In the genomic region with DNA sequence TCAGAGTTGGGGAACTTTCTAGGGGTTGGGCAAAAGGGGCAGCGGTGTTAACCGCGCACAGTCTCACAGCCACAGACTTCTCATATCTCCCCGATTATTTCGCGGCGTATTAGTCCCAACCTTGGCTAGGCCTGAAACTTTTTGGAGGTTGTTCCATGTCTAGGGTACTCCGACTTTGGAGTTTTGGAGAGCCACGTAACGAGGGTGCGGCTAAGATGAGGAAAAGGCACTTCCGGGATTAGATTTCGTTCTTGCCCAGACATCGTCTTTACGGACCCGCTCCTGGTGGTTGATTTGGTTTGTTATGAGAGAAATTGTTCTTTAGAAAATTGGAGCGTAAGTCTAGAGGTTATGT, we compare ENCODE assay signal across 8 cellular contexts. TPM values are rescaled to one million over a fixed set of nuclear protein-coding genes. Genes with fewer than 3 reads are reported as not detected.
DNase-seq lines count a peak whose midpoint lies in the region; ATAC-seq and TF ChIP-seq lines count a peak whose summit lies in the region.

No MANE protein-coding gene starts in this region.

- H3K4me1 ChIP-seq in BLaER1 treated with 17β-estradiol and CSF1 and Interleukin-3, amounts not matched to agents 10 nM and 100 nM: peaks cover 46 to 74% (median 57%) of the 10 kb centered on the region in 10 experiments
- H3K4me1 ChIP-seq in psoas muscle: peaks cover 61% of the 10 kb centered on the region

- no peaks in the 10 kb centered on the region for H3K9me3 ChIP-seq in BLaER1 treated with 17β-estradiol and CSF1 and Interleukin-3, amounts not matched to agents 10 nM and 100 nM (replicated peaks in 1 of 11)
- H3K9me3 ChIP-seq in psoas muscle: no peaks in the 10 kb centered on the region

- H3K27ac ChIP-seq in BLaER1 treated with 17β-estradiol and CSF1 and Interleukin-3, amounts not matched to agents 10 nM and 100 nM: peak overlapping the region; percentile 81 to 94 (median 90)
- peak overlapping the region; percentile 95 for H3K27ac ChIP-seq in psoas muscle

- peak overlapping the region; percentile 96 for H3K27ac Mint-ChIP-seq in activated B cell treated with CpG ODN at 0.5 μM for 24 hours

- no peaks in the 10 kb centered on the region for H3K27me3 Mint-ChIP-seq in activated B cell treated with CpG ODN at 0.5 μM for 24 hours

- CTCF ChIA-PET in HEK293T (lab: Yijun Ruan, JAX): no interaction called here
- CTCF ChIA-PET in activated B cell treated with CpG ODN at 0.5 μM for 24 hours (lab: Charles Lee): interaction anchor here (1.2 kb wide), 1 partner anchor 123 kb away, joined by 5 read pairs; no protein-coding TSS in a partner anchor

- no peak for ATAC-seq in activated B cell treated with CpG ODN at 0.5 μM for 24 hours (ENCODE audit: low read depth)
- no peak for ATAC-seq in psoas muscle
- no peak for ATAC-seq in HG03097 (IDR thresholded peaks at IDR 0.05; ENCODE audit: low FRiP score, unreplicated experiment)
- no peak for ATAC-seq in HG03095 (IDR thresholded peaks at IDR 0.05; ENCODE audit: unreplicated experiment)
- no peak for ATAC-seq in GM19397 (IDR thresholded peaks at IDR 0.05; ENCODE audit: unreplicated experiment)

- H3K27me3 ChIP-seq in BLaER1 treated with 17β-estradiol and CSF1 and Interleukin-3, amounts not matched to agents 10 nM and 100 nM: no peaks in the 10 kb centered on the region
- no peaks in the 10 kb centered on the region for H3K27me3 ChIP-seq in psoas muscle (ENCODE audit: insufficient read depth in 3 of 3, low read length in 2 of 3)

- H3K36me3 ChIP-seq in BLaER1 treated with 17β-estradiol and CSF1 and Interleukin-3, amounts not matched to agents 10 nM and 100 nM: peaks cover 0 to 8% (median 0%) of the 10 kb centered on the region in 11 experiments; a peak in 2 of 22 replicates
- H3K36me3 ChIP-seq in psoas muscle (ENCODE audit: insufficient read depth in 1 of 2, low read depth in 1 of 2): no peaks in the 10 kb centered on the region

- intact Hi-C loops in activated B cell treated with CpG ODN at 0.5 μM for 24 hours (cut with micrococcal nuclease): loop anchor here (1.0 to 2.0 kb wide), 5 partner anchors 123 to 895 kb away; partner anchors contain the start of genes CCDC85C, CYP46A1 and WDR25
- intact Hi-C loops in psoas muscle (cut with DNase I): no loop called here

- H3K4me3 ChIP-seq in BLaER1 treated with 17β-estradiol and CSF1 and Interleukin-3, amounts not matched to agents 10 nM and 100 nM: peak overlapping the region; percentile 84 to 96 (median 92)
- H3K4me3 ChIP-seq in fibroblast of pulmonary artery (replicated peaks; ENCODE audit: low read depth, low read length) (peak overlapping the region; percentile 99), psoas muscle (peak overlapping the region; percentile 89)

- POLR2A ChIA-PET in HEK293T (lab: Yijun Ruan, JAX) (interaction anchor here (1.0 to 1.7 kb wide), 2 partner anchors 10 to 13 kb away, joined by 4 to 6 read pairs; no protein-coding TSS in a partner anchor), activated B cell treated with CpG ODN at 0.5 μM for 24 hours (lab: Charles Lee) (interaction anchor here (0.6 to 2.5 kb wide), 5 partner anchors 10 to 457 kb away, joined by 3 to 27 read pairs (median 5); partner anchors contain the start of genes CCDC85C and CYP46A1)

- DNase-seq in HEK293T (ENCODE audit: extremely low spot score): no peak
- no peak for DNase-seq in activated B cell treated with CpG ODN at 0.5 μM for 24 hours
- DNase-seq in fibroblast of pulmonary artery (ENCODE audit: low read depth): peak; percentile 38
- DNase-seq in psoas muscle: no peak

- peaks cover 8% of the 10 kb centered on the region for H3K36me3 Mint-ChIP-seq in activated B cell treated with CpG ODN at 0.5 μM for 24 hours (ENCODE audit: low read depth)

- peak overlapping the region; percentile 97 for H3K4me3 Mint-ChIP-seq in activated B cell treated with CpG ODN at 0.5 μM for 24 hours

- whole genome bisulfite sequencing in psoas muscle, 3 donors: 0 to 1% (median 0%) methylated on average over 17 of the region's 17 CpGs

- peaks cover 65% of the 10 kb centered on the region for H3K4me1 Mint-ChIP-seq in activated B cell treated with CpG ODN at 0.5 μM for 24 hours

- peak overlapping the region; percentile 85 to 97 (median 93) for H3K9ac ChIP-seq in BLaER1 treated with 17β-estradiol and CSF1 and Interleukin-3, amounts not matched to agents 10 nM and 100 nM

- H3K4me2 ChIP-seq in BLaER1 treated with 17β-estradiol and CSF1 and Interleukin-3, amounts not matched to agents 10 nM and 100 nM: peak overlapping the region; percentile 83 to 99 (median 92)

- H4K20me1 ChIP-seq in BLaER1 treated with 17β-estradiol and CSF1 and Interleukin-3, amounts not matched to agents 10 nM and 100 nM: peaks cover 75 to 93% (median 85%) of the 10 kb centered on the region in 11 experiments

- TF ChIP-seq CTCF in activated B cell treated with CpG ODN at 0.5 μM for 24 hours (IDR thresholded peaks at IDR 0.05) (no peak), fibroblast of pulmonary artery (IDR thresholded peaks at IDR 0.05; ENCODE audit: low read length, missing control alignments) (no peak), psoas muscle (IDR thresholded peaks at IDR 0.05) (no peak)

- H3K9me3 Mint-ChIP-seq in activated B cell treated with CpG ODN at 0.5 μM for 24 hours: no peaks in the 10 kb centered on the region

TF ChIP-seq in HEK293T, 16 proteins besides CTCF, POLR2A, EP300 and RAD21:
- 0 out of 2 replicates have a peak, but pooled peaks have one; percentile 32 for TF ChIP-seq ELF4 (IDR thresholded peaks at IDR 0.05)
- no peak for TF ChIP-seq SUZ12 (IDR thresholded peaks at IDR 0.05)
TF ChIP-seq in HEK293T: peak in this region for 1.

RNA-seq across cellular contexts. Expression of gene CCNK, which starts 0.5 kb away (rescaled TPM):
- 76.7 and 79.2 TPM in 2 replicates for total RNA-seq in activated B cell treated with CpG ODN at 0.5 μM for 24 hours
- 10 to 100 TPM; 31.1 to 53.2 (median 42.4) TPM for total RNA-seq in psoas muscle
- polyA plus RNA-seq in psoas muscle: 10 to 100 TPM; 17.6 to 44.5 (median 27.7) TPM

RNA-seq across cellular contexts. Expression of gene SETD3, which starts 1.1 kb away (rescaled TPM):
- total RNA-seq in activated B cell treated with CpG ODN at 0.5 μM for 24 hours (31.9 and 33.2 TPM in 2 replicates), psoas muscle (100 to 1,000 TPM in 3 of 4 donors, 10 to 100 TPM in 1; 88.6 to 128 (median 125) TPM)
- 100 to 1,000 TPM in 2 of 3 donors, 10 to 100 TPM in 1; 84.0 to 177 (median 113) TPM for polyA plus RNA-seq in psoas muscle
